In the genomic region with DNA sequence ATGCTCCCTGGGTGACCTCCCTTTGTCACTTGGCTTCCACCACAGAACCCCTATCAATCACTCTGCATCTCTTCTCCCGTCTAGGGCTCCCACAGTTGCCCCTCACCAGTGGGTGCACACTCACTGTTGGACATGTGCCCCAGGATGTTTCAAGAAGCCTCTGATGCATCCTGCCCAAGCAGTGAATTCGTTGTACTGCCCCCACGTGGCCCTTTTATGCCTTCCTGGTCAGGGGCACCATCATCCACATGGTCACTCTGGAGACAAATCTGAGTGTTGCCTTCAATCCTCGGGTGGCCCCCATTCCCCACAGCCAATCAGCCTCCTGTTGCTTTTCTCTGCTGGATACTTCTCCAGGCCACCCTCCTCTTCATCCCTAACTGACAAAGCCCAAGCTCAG, we compare ENCODE assay signal across 12 cellular contexts. TPM values are rescaled to one million over a fixed set of nuclear protein-coding genes. Genes with fewer than 3 reads are reported as not detected.
DNase-seq lines count a peak whose midpoint lies in the region; ATAC-seq, FAIRE-seq and TF ChIP-seq lines count a peak whose summit lies in the region.
"Had no signal": no experiment of that assay in that cellular context is flagged by ENCODE, and none has a peak within 500 bp of the region (broad histone marks: within the 10 kb centered on the region; RNA-seq: fewer than 3 reads in every experiment).

No MANE protein-coding gene starts in this region.

- no peak overlapping the region for H3K9ac ChIP-seq in Karpas-422 (ENCODE audit: low read length)

- no peak for FAIRE-seq in bronchial epithelial cell (lab: Jason Lieb, UNC)

- no peak overlapping the region for H3K4me3 Mint-ChIP-seq in progenitor cell of endocrine pancreas (ENCODE audit: low read depth)
- H3K4me3 Mint-ChIP-seq: central memory CD8-positive, alpha-beta T cell had no signal

- no peak overlapping the region for H3K4me3 ChIP-seq in Karpas-422 (ENCODE audit: low read length)
- no peak overlapping the region for H3K4me3 ChIP-seq in bronchial epithelial cell (ENCODE audit: low read depth, low read length)
- no peak overlapping the region for H3K4me3 ChIP-seq in esophagus squamous epithelium

- H3K36me3 ChIP-seq in Karpas-422 (ENCODE audit: insufficient read depth, low read length) (no peaks in the 10 kb centered on the region), bronchial epithelial cell (ENCODE audit: control insufficient read depth, insufficient read depth, low read length) (no peaks in the 10 kb centered on the region), esophagus squamous epithelium (no peaks in the 10 kb centered on the region)

- no peaks in the 10 kb centered on the region for H3K9me3 ChIP-seq in Karpas-422 (ENCODE audit: low read length)
- H3K9me3 ChIP-seq in esophagus squamous epithelium = no peaks in the 10 kb centered on the region

- H3K9me3 Mint-ChIP-seq in progenitor cell of endocrine pancreas (ENCODE audit: low read depth) = peaks cover 39% of the 10 kb centered on the region
- H3K9me3 Mint-ChIP-seq: central memory CD8-positive, alpha-beta T cell had no signal

- no peaks in the 10 kb centered on the region for H4K20me1 ChIP-seq in Karpas-422 (ENCODE audit: insufficient read depth, low read depth, low read length)

- no peaks in the 10 kb centered on the region for H3K4me1 ChIP-seq in Karpas-422 (ENCODE audit: low read length)
- no peaks in the 10 kb centered on the region for H3K4me1 ChIP-seq in esophagus squamous epithelium

- DNase-seq in NCI-H748 (lab: John Stamatoyannopoulos, UW; ENCODE audit: unreplicated experiment) (peak; percentile 38), NCI-H748 treated with DMSO at 0.1 percent for 48 hours (lab: John Stamatoyannopoulos, UW) (no peak), Karpas-422 (peak; percentile 72), bronchial epithelial cell (ENCODE audit: low read depth) (peak; percentile 8), progenitor cell of endocrine pancreas (ENCODE audit: low spot score, unreplicated experiment) (no peak), COLO668 (lab: John Stamatoyannopoulos, UW; ENCODE audit: unreplicated experiment) (no peak), esophagus squamous epithelium (lab: John Stamatoyannopoulos, UW) (no peak)
- DNase-seq: NCI-H510A had no signal

- TF ChIP-seq POLR2A in esophagus squamous epithelium (IDR thresholded peaks at IDR 0.05) = no peak

- no peaks in the 10 kb centered on the region for H3K9me2 ChIP-seq in Karpas-422 (replicated peaks; ENCODE audit: insufficient read depth, low read length)

- peak; percentile 33 for TF ChIP-seq CTCF in bronchial epithelial cell (IDR thresholded peaks at IDR 0.05; ENCODE audit: insufficient read depth, low read length, severe bottlenecking)
- peak; percentile 28 for TF ChIP-seq CTCF in progenitor cell of endocrine pancreas (IDR thresholded peaks at IDR 0.05; ENCODE audit: unreplicated experiment)
- no peak for TF ChIP-seq CTCF in esophagus squamous epithelium (IDR thresholded peaks at IDR 0.05)

- intact Hi-C loops in esophagus squamous epithelium (cut with DNase I) = no loop called here

- no peak overlapping the region for H2AFZ ChIP-seq in Karpas-422 (ENCODE audit: low read length)

- H3K4me1 Mint-ChIP-seq in progenitor cell of endocrine pancreas (ENCODE audit: low read depth) = no peaks in the 10 kb centered on the region
- H3K4me1 Mint-ChIP-seq: CD14-positive monocyte; central memory CD8-positive, alpha-beta T cell had no signal

- ATAC-seq in HG03354 (IDR thresholded peaks at IDR 0.05; ENCODE audit: poor library complexity, severe bottlenecking, unreplicated experiment) = no peak

- H3K36me3 Mint-ChIP-seq in progenitor cell of endocrine pancreas (ENCODE audit: insufficient read depth) = no peaks in the 10 kb centered on the region
- H3K36me3 Mint-ChIP-seq: CD14-positive monocyte had no signal

- H3K27me3 Mint-ChIP-seq in progenitor cell of endocrine pancreas = no peaks in the 10 kb centered on the region
- H3K27me3 Mint-ChIP-seq: central memory CD8-positive, alpha-beta T cell had no signal

- H3K27ac ChIP-seq in Karpas-422 (ENCODE audit: low read length) (no peak overlapping the region), esophagus squamous epithelium (no peak overlapping the region)

- no peak overlapping the region for H3K4me2 ChIP-seq in Karpas-422 (ENCODE audit: low read depth, low read length, poor library complexity, severe bottlenecking)

- H3K79me2 ChIP-seq in Karpas-422 (ENCODE audit: low read length) = no peaks in the 10 kb centered on the region

- H3K27me3 ChIP-seq in Karpas-422 (ENCODE audit: low read length) = no peaks in the 10 kb centered on the region
- H3K27me3 ChIP-seq in bronchial epithelial cell (ENCODE audit: control insufficient read depth, insufficient read depth, low read length) = no peaks in the 10 kb centered on the region
- no peaks in the 10 kb centered on the region for H3K27me3 ChIP-seq in esophagus squamous epithelium

- H3K27ac Mint-ChIP-seq in progenitor cell of endocrine pancreas = no peak overlapping the region

- 33 to 43% methylated on average over 4 of the region's 4 CpGs for WGBS in esophagus squamous epithelium, 2 donors

RNA-seq across cellular contexts. Expression of gene ITIH6, which starts 12.2 kb away (rescaled TPM):
- total RNA-seq in Karpas-422 (2014; rRNA removed; shearing (Covaris generic); ENCODE audit: low replicate concordance) = not detected in 2 replicates
- total RNA-seq in bronchial epithelial cell (not detected in 2 replicates), progenitor cell of endocrine pancreas (not detected in 2 replicates), esophagus squamous epithelium (not detected)
- total RNA-seq: renal cortical epithelial cell had no signal

RNA-seq across cellular contexts. Expression of gene MAGED2, which starts 21.6 kb away (rescaled TPM):
- total RNA-seq in Karpas-422 (2014; rRNA removed; shearing (Covaris generic); ENCODE audit: low replicate concordance) = 36.5 and 52.2 TPM in 2 replicates
- total RNA-seq in bronchial epithelial cell (52.1 and 61.7 TPM in 2 replicates), progenitor cell of endocrine pancreas (244 and 247 TPM in 2 replicates), esophagus squamous epithelium (10 to 100 TPM; 36.3 to 88.3 (median 65.8) TPM)

Comparison
In these comparisons a context has a peak if more than half of its experiments do, and no peak if none do; other contexts are left out.
1. DNase-seq: peak in NCI-H748 (single experiment), Karpas-422 (single experiment) and bronchial epithelial cell (single experiment); none in NCI-H748 treated with DMSO at 0.1 percent for 48 hours (single experiment), progenitor cell of endocrine pancreas (single experiment), COLO668 (single experiment) and esophagus squamous epithelium (single experiment).
2. CTCF ChIP-seq: peak in bronchial epithelial cell (single experiment) and progenitor cell of endocrine pancreas (single experiment); none in esophagus squamous epithelium (0 of 6).